ENCODE assay signal across 1 cellular context in genomic region chr1:46247433-46248121, GRCh38.
TF ChIP-seq lines count a peak whose summit lies in the region.

Gene RAD54L (plus strand): TSS chr1:46247763. CDS start chr1:46248406, 643 bp downstream.

TF ChIP-seq in A549, 52 proteins besides CTCF, POLR2A, EP300 and RAD21 (continued from another document):
- no peak for TF ChIP-seq REST (IDR thresholded peaks at IDR 0.05)
- 0 out of 2 replicates have a peak, but pooled peaks have one; percentile 30 for TF ChIP-seq PHF8 (IDR thresholded peaks at IDR 0.05; ENCODE audit: borderline replicate concordance, low read depth)
- no peak for TF ChIP-seq FOSL2 (IDR thresholded peaks at IDR 0.05)
- no peak for TF ChIP-seq FOSL2 (CRISPR knock-in tag; IDR thresholded peaks at IDR 0.05)
